1 cellular context compared by ENCODE assay signal in genomic region chr5:139748505-139748826, GRCh38.
TF ChIP-seq lines count a peak whose summit lies in the region.

No MANE protein-coding gene starts in this region.

TF ChIP-seq in HepG2, 621 proteins besides CTCF, POLR2A, EP300 and RAD21 (continued from another document):
- 0 out of 2 replicates have a peak, but pooled peaks have one; percentile 3 for TF ChIP-seq ZNF609 (CRISPR knock-in tag; IDR thresholded peaks at IDR 0.05; ENCODE audit: borderline replicate concordance)
